In genomic region chr9:133443248-133443647, GRCh38 we compare ENCODE assay signal across 23 cellular contexts.
"Had no signal": no experiment of that assay in that cellular context is flagged by ENCODE, and none has a peak within 500 bp of the region (broad histone marks: within the 10 kb centered on the region; RNA-seq: fewer than 3 reads in every experiment).

No MANE protein-coding gene starts in this region.

- H3K4me2 ChIP-seq: KMS-11 had no signal

- H3K9me3 ChIP-seq: SJCRH30 had no signal

- H3K27ac Mint-ChIP-seq: IgD-negative memory B cell had no signal

- H3K9me3 Mint-ChIP-seq: IgD-negative memory B cell had no signal

- H3K36me3 Mint-ChIP-seq: IgD-negative memory B cell had no signal

- ATAC-seq: K562, Panc1, PC-3, SK-N-SH treated with all-trans-retinoic acid at 6 μM for 48 hours had no signal

- H3K4me1 ChIP-seq: SJCRH30 had no signal

- DNase-seq: Kasumi-1; MM.1S; NCI-H1092 treated with DMSO at 0.1 percent for 48 hours; NCI-H1436; NCI-H187 treated with DMSO at 0.1 percent for 48 hours; NCI-H2029 treated with DMSO at 0.1 percent for 48 hours; NCI-H2171 treated with DMSO at 0.1 percent for 48 hours; NCI-H446 treated with DMSO at 0.1 percent for 48 hours; NCI-H526; NCI-H82; NK-92 treated with Interleukin-12 subunit alpha and Interleukin-12 subunit beta, amount 100 ng/mL, for 24 hours; PC-3; SHP77; SJCRH30; T-helper 1 cell had no signal

- H3K27ac ChIP-seq: HL-60, KMS-11, RWPE1, SJCRH30 had no signal

- H3K36me3 ChIP-seq: SJCRH30 had no signal

- H3K4me3 ChIP-seq: K562, SJCRH30 had no signal

- H3K9ac ChIP-seq: KMS-11 had no signal

- FAIRE-seq: HTR-8/SVneo, K562 had no signal
